Comparison of ENCODE assay signal across 8 cellular contexts in genomic region chr12:121782616-121782966, GRCh38. TPM values are rescaled to one million over a fixed set of nuclear protein-coding genes. Genes with fewer than 3 reads are reported as not detected.
DNase-seq lines count a peak whose midpoint lies in the region; ATAC-seq and TF ChIP-seq lines count a peak whose summit lies in the region.

No MANE protein-coding gene starts in this region.

- DNase-seq in activated naive CD4-positive, alpha-beta T cell treated with anti-CD3 and anti-CD28 coated beads for 36 hours, result no peak
- DNase-seq in activated naive CD4-positive, alpha-beta T cell treated with Interleukin-2 at 50 U/mL for 16 hours, result no peak
- no peak for DNase-seq in T-cell
- DNase-seq in lower lobe of right lung, result no peak
- DNase-seq in upper lobe of left lung, result no peak
- no peak for DNase-seq in osteocyte (ENCODE audit: extremely low spot score, unreplicated experiment)
- DNase-seq in C1 segment of cervical spinal cord (lab: John Stamatoyannopoulos, UW), result no peak
- DNase-seq in foreskin keratinocyte, result no peak

- POLR2A ChIA-PET in T-cell (lab: Charles Lee), result interaction anchor here in 1 of 2 donors (0.7 to 1.1 kb wide), 3 partner anchors 10 to 22 kb away, joined by 3 to 9 read pairs (median 5); no protein-coding TSS in a partner anchor

- H3K4me1 ChIP-seq in lower lobe of right lung (peaks cover 47% of the 10 kb centered on the region), upper lobe of left lung (peaks cover 19 to 37% (median 32%) of the 10 kb centered on the region in 4 donors), foreskin keratinocyte (peaks cover 21% of the 10 kb centered on the region)

- WGBS in upper lobe of left lung, 2 donors, result 96% methylated on average over 2 of the region's 2 CpGs

- CTCF ChIA-PET in activated naive CD4-positive, alpha-beta T cell treated with anti-CD3 and anti-CD28 coated beads for 36 hours (lab: Charles Lee), result interaction anchor here (0.9 to 17.1 kb wide), 9 partner anchors 9 to 112 kb away, joined by 3 to 381 read pairs (median 4); partner anchors contain the start of genes PSMD9 and RHOF
- CTCF ChIA-PET in T-cell (lab: Charles Lee), result interaction anchor here (1.0 to 2.9 kb wide), 5 partner anchors 11 to 29 kb away, joined by 3 to 45 read pairs (median 6); partner anchors contain the start of gene RHOF (in 2 of the 2)

- TF ChIP-seq CTCF in lower lobe of right lung (IDR thresholded peaks at IDR 0.05), result no peak
- no peak for TF ChIP-seq CTCF in upper lobe of left lung (IDR thresholded peaks at IDR 0.05)
- no peak for TF ChIP-seq CTCF in osteocyte (IDR thresholded peaks at IDR 0.05)
- TF ChIP-seq CTCF in foreskin keratinocyte (conservative IDR thresholded peaks at IDR 0.05), result no peak

- intact Hi-C loops in activated naive CD4-positive, alpha-beta T cell treated with anti-CD3 and anti-CD28 coated beads for 36 hours (cut with micrococcal nuclease), result loop anchor here (1.0 to 5.0 kb wide), 3 partner anchors 8 to 750 kb away; partner anchors contain the start of gene KDM2B
- intact Hi-C loops in lower lobe of right lung (cut with DNase I), result no loop called here

- no peaks in the 10 kb centered on the region for H3K9me3 ChIP-seq in lower lobe of right lung
- H3K9me3 ChIP-seq in upper lobe of left lung, result no peaks in the 10 kb centered on the region

- H3K27ac ChIP-seq in lower lobe of right lung (peak overlapping the region; percentile 39), upper lobe of left lung (peak overlapping the region in 3 of 4 donors; percentile 15 to 49 (median 17)), foreskin keratinocyte (no peak overlapping the region)

- no peak for TF ChIP-seq EP300 in upper lobe of left lung (IDR thresholded peaks at IDR 0.05)

- peak overlapping the region; percentile 69 for H3K4me3 Mint-ChIP-seq in activated naive CD4-positive, alpha-beta T cell treated with anti-CD3 and anti-CD28 coated beads for 36 hours
- H3K4me3 Mint-ChIP-seq in T-cell (peak overlapping the region; percentile 56 to 94 (median 64)), osteocyte (ENCODE audit: unreplicated experiment) (no peak overlapping the region)

- no peak for ATAC-seq in T-cell (replicated peaks in 1 of 4)
- no peak for ATAC-seq in lower lobe of right lung
- ATAC-seq in upper lobe of left lung (ENCODE audit: low FRiP score in 2 of 2), result no peak
- ATAC-seq in foreskin keratinocyte, result no peak

- H3K27me3 Mint-ChIP-seq in activated naive CD4-positive, alpha-beta T cell treated with anti-CD3 and anti-CD28 coated beads for 36 hours (ENCODE audit: low read depth), result no peaks in the 10 kb centered on the region
- H3K27me3 Mint-ChIP-seq in T-cell, result no peaks in the 10 kb centered on the region
- H3K27me3 Mint-ChIP-seq in osteocyte (ENCODE audit: unreplicated experiment), result no peaks in the 10 kb centered on the region

- peaks cover 24% of the 10 kb centered on the region for H3K36me3 Mint-ChIP-seq in activated naive CD4-positive, alpha-beta T cell treated with anti-CD3 and anti-CD28 coated beads for 36 hours (ENCODE audit: low read depth)
- H3K36me3 Mint-ChIP-seq in T-cell (peaks cover 30% of the 10 kb centered on the region), osteocyte (ENCODE audit: unreplicated experiment) (no peaks in the 10 kb centered on the region)

- peak overlapping the region; percentile 98 for H3K27ac Mint-ChIP-seq in activated naive CD4-positive, alpha-beta T cell treated with anti-CD3 and anti-CD28 coated beads for 36 hours
- H3K27ac Mint-ChIP-seq in T-cell, result peak overlapping the region; percentile 95 to 96
- H3K27ac Mint-ChIP-seq in osteocyte (ENCODE audit: unreplicated experiment), result no peak overlapping the region

- TF ChIP-seq POLR2A in upper lobe of left lung (IDR thresholded peaks at IDR 0.05), result no peak

- H3K4me1 Mint-ChIP-seq in activated naive CD4-positive, alpha-beta T cell treated with anti-CD3 and anti-CD28 coated beads for 36 hours (ENCODE audit: low read depth), result peaks cover 80% of the 10 kb centered on the region
- H3K4me1 Mint-ChIP-seq in T-cell (peaks cover 62 to 73% (median 71%) of the 10 kb centered on the region in 3 donors), osteocyte (ENCODE audit: unreplicated experiment) (peaks cover 40% of the 10 kb centered on the region)

- H3K36me3 ChIP-seq in lower lobe of right lung, result peaks cover 23% of the 10 kb centered on the region
- peaks cover 0 to 19% (median 6%) of the 10 kb centered on the region in 4 donors for H3K36me3 ChIP-seq in upper lobe of left lung

- H3K9me3 Mint-ChIP-seq in activated naive CD4-positive, alpha-beta T cell treated with anti-CD3 and anti-CD28 coated beads for 36 hours, result no peaks in the 10 kb centered on the region
- H3K9me3 Mint-ChIP-seq in T-cell (no peaks in the 10 kb centered on the region), osteocyte (ENCODE audit: unreplicated experiment) (no peaks in the 10 kb centered on the region)

- no peaks in the 10 kb centered on the region for H3K27me3 ChIP-seq in lower lobe of right lung (ENCODE audit: low read depth)
- no peaks in the 10 kb centered on the region for H3K27me3 ChIP-seq in upper lobe of left lung
- no peaks in the 10 kb centered on the region for H3K27me3 ChIP-seq in foreskin keratinocyte

- H3K4me3 ChIP-seq in lower lobe of right lung, result no peak overlapping the region
- H3K4me3 ChIP-seq in upper lobe of left lung, result no peak overlapping the region

RNA-seq across cellular contexts. Expression of gene RHOF, which starts 10.9 kb away (rescaled TPM):
- 10 to 100 TPM; 64.4 to 67.5 TPM for total RNA-seq in activated naive CD4-positive, alpha-beta T cell treated with anti-CD3 and anti-CD28 coated beads for 36 hours
- 100 to 1,000 TPM; 137 to 158 (median 145) TPM for total RNA-seq in T-cell
- total RNA-seq in lower lobe of right lung, result 28.7 TPM
- 100 to 1,000 TPM in 2 of 6 donors, 10 to 100 TPM in 4; 33.5 to 145 (median 45.5) TPM for total RNA-seq in upper lobe of left lung
- 11.3 and 11.9 TPM in 2 replicates for total RNA-seq in osteocyte
- 5.0 and 5.5 TPM in 2 replicates for total RNA-seq in foreskin keratinocyte
- polyA plus RNA-seq in foreskin keratinocyte, result 4.8 and 6.0 TPM in 2 replicates

RNA-seq across cellular contexts. Expression of gene SETD1B, which starts 21.2 kb away (rescaled TPM):
- 1 to 10 TPM; 8.2 to 8.3 TPM for total RNA-seq in activated naive CD4-positive, alpha-beta T cell treated with anti-CD3 and anti-CD28 coated beads for 36 hours
- total RNA-seq in T-cell (100 to 1,000 TPM in 1 of 5 donors, 10 to 100 TPM in 4; 87.7 to 106 (median 96.0) TPM), lower lobe of right lung (19.7 TPM), upper lobe of left lung (10 to 100 TPM in 5 of 6 donors, 1 to 10 TPM in 1; 9.3 to 47.1 (median 20.4) TPM), osteocyte (21.0 and 21.8 TPM in 2 replicates), foreskin keratinocyte (5.5 and 6.1 TPM in 2 replicates)
- polyA plus RNA-seq in foreskin keratinocyte, result 2.2 and 2.6 TPM in 2 replicates
